Comparison of ENCODE assay signal across 1 cellular context in the genomic region with DNA sequence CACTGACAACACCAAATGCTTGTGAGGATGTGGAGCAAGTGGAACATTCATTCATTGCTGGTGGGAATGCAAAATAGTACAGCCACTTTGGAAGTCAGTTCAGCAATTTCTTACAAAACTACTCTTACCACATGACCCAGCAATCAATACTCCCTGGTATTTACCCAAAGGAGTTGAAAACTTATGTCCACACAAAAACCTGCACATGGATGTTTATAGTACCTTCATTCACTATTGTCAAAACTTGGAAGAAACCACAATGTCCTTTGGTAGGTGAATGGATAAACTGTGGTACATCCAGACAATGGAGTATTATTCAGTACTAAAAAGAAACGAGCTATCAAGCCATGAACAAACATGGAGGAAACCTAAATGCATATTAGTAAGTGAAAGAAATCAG.
TF ChIP-seq lines count a peak whose summit lies in the region.

No MANE protein-coding gene starts in this region.

TF ChIP-seq in HepG2, 621 proteins besides CTCF, POLR2A, EP300 and RAD21:
- TF ChIP-seq, protein P1, sequence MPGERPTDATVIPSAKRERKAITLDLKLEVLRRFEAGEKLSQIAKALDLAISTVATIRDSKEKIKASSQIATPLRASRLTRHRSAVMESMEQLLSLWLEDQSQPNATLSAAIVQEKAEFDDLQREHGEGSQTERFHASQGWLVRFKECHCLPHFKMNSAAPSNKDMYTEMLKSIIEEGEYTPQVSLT (CRISPR knock-in tag; IDR thresholded peaks at IDR 0.05; ENCODE audit: borderline replicate concordance, low read depth) = no peak
- no peak for TF ChIP-seq HOXA9 (CRISPR knock-in tag; IDR thresholded peaks at IDR 0.05; ENCODE audit: borderline replicate concordance)
- no peak for TF ChIP-seq TAF15 (IDR thresholded peaks at IDR 0.05; ENCODE audit: low read depth, low read length, poor library complexity, severe bottlenecking)
- no peak for TF ChIP-seq PCBP1 (IDR thresholded peaks at IDR 0.05; ENCODE audit: borderline replicate concordance, low read depth, low read length)
- TF ChIP-seq ZNF720 (CRISPR knock-in tag; IDR thresholded peaks at IDR 0.05) = no peak
- TF ChIP-seq SIX4 (CRISPR knock-in tag; IDR thresholded peaks at IDR 0.05) = no peak
- TF ChIP-seq POLR2AphosphoS2 (IDR thresholded peaks at IDR 0.05; ENCODE audit: low read depth, low read length) = no peak
- TF ChIP-seq ZSCAN20 (CRISPR knock-in tag; IDR thresholded peaks at IDR 0.05; ENCODE audit: borderline replicate concordance) = no peak
- no peak for TF ChIP-seq ZKSCAN1 (IDR thresholded peaks at IDR 0.05; ENCODE audit: low read length)
- TF ChIP-seq ZSCAN29 (CRISPR knock-in tag; conservative IDR thresholded peaks at IDR 0.05) = no peak
- no peak for TF ChIP-seq ZNF761 (CRISPR knock-in tag; conservative IDR thresholded peaks at IDR 0.05)
- no peak for TF ChIP-seq THAP11 (CRISPR knock-in tag; IDR thresholded peaks at IDR 0.05)
- TF ChIP-seq, protein P2, sequence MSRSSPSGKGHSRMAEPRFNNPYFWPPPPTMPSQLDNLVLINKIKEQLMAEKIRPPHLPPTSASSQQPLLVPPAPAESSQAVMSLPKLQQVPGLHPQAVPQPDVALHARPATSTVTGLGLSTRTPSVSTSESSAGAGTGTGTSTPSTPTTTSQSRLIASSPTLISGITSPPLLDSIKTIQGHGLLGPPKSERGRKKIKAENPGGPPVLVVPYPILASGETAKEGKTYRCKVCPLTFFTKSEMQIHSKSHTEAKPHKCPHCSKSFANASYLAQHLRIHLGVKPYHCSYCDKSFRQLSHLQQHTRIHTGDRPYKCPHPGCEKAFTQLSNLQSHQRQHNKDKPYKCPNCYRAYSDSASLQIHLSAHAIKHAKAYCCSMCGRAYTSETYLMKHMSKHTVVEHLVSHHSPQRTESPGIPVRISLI (CRISPR knock-in tag; IDR thresholded peaks at IDR 0.05; ENCODE audit: borderline replicate concordance) = no peak
- TF ChIP-seq AGO1 (IDR thresholded peaks at IDR 0.05; ENCODE audit: low read depth, low read length, poor library complexity, severe bottlenecking) = no peak
- TF ChIP-seq BORCS8-MEF2B (CRISPR knock-in tag; IDR thresholded peaks at IDR 0.05) = no peak
- TF ChIP-seq ZNF251 (CRISPR knock-in tag; IDR thresholded peaks at IDR 0.05) = no peak
- TF ChIP-seq, protein P3, sequence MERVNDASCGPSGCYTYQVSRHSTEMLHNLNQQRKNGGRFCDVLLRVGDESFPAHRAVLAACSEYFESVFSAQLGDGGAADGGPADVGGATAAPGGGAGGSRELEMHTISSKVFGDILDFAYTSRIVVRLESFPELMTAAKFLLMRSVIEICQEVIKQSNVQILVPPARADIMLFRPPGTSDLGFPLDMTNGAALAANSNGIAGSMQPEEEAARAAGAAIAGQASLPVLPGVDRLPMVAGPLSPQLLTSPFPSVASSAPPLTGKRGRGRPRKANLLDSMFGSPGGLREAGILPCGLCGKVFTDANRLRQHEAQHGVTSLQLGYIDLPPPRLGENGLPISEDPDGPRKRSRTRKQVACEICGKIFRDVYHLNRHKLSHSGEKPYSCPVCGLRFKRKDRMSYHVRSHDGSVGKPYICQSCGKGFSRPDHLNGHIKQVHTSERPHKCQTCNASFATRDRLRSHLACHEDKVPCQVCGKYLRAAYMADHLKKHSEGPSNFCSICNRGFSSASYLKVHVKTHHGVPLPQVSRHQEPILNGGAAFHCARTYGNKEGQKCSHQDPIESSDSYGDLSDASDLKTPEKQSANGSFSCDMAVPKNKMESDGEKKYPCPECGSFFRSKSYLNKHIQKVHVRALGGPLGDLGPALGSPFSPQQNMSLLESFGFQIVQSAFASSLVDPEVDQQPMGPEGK (CRISPR knock-in tag; IDR thresholded peaks at IDR 0.05) = no peak
- peak; percentile 57; the same call in 1 of the 2 replicates for TF ChIP-seq ONECUT2 (CRISPR knock-in tag; IDR thresholded peaks at IDR 0.05)
- TF ChIP-seq ZNF543 (CRISPR knock-in tag; IDR thresholded peaks at IDR 0.05) = no peak
- TF ChIP-seq, protein P4, sequence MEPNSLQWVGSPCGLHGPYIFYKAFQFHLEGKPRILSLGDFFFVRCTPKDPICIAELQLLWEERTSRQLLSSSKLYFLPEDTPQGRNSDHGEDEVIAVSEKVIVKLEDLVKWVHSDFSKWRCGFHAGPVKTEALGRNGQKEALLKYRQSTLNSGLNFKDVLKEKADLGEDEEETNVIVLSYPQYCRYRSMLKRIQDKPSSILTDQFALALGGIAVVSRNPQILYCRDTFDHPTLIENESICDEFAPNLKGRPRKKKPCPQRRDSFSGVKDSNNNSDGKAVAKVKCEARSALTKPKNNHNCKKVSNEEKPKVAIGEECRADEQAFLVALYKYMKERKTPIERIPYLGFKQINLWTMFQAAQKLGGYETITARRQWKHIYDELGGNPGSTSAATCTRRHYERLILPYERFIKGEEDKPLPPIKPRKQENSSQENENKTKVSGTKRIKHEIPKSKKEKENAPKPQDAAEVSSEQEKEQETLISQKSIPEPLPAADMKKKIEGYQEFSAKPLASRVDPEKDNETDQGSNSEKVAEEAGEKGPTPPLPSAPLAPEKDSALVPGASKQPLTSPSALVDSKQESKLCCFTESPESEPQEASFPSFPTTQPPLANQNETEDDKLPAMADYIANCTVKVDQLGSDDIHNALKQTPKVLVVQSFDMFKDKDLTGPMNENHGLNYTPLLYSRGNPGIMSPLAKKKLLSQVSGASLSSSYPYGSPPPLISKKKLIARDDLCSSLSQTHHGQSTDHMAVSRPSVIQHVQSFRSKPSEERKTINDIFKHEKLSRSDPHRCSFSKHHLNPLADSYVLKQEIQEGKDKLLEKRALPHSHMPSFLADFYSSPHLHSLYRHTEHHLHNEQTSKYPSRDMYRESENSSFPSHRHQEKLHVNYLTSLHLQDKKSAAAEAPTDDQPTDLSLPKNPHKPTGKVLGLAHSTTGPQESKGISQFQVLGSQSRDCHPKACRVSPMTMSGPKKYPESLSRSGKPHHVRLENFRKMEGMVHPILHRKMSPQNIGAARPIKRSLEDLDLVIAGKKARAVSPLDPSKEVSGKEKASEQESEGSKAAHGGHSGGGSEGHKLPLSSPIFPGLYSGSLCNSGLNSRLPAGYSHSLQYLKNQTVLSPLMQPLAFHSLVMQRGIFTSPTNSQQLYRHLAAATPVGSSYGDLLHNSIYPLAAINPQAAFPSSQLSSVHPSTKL (CRISPR knock-in tag; IDR thresholded peaks at IDR 0.05) = 0 out of 2 replicates have a peak, but pooled peaks have one; percentile 8
- no peak for TF ChIP-seq ZNF777 (CRISPR knock-in tag; IDR thresholded peaks at IDR 0.05)
- no peak for TF ChIP-seq GATA4 (IDR thresholded peaks at IDR 0.05; ENCODE audit: borderline replicate concordance, low read depth)
- TF ChIP-seq FIP1L1 (IDR thresholded peaks at IDR 0.05; ENCODE audit: borderline replicate concordance, insufficient read depth, low read depth, low read length) = no peak
- no peak for TF ChIP-seq ELF3 (CRISPR knock-in tag; IDR thresholded peaks at IDR 0.05)
- TF ChIP-seq ZSCAN31 (CRISPR knock-in tag; IDR thresholded peaks at IDR 0.05; ENCODE audit: low read depth) = no peak
- no peak for TF ChIP-seq DPF2 (CRISPR knock-in tag; IDR thresholded peaks at IDR 0.05; ENCODE audit: borderline replicate concordance, low read depth)
- TF ChIP-seq, protein P5, sequence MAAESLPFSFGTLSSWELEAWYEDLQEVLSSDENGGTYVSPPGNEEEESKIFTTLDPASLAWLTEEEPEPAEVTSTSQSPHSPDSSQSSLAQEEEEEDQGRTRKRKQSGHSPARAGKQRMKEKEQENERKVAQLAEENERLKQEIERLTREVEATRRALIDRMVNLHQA (CRISPR knock-in tag; IDR thresholded peaks at IDR 0.05) = no peak
- no peak for TF ChIP-seq FOXA1 (IDR thresholded peaks at IDR 0.05)
- TF ChIP-seq FOXA1 (CRISPR knock-in tag; IDR thresholded peaks at IDR 0.05) = 0 out of 2 replicates have a peak, but pooled peaks have one; percentile 16
- TF ChIP-seq FOXA3 (CRISPR knock-in tag; IDR thresholded peaks at IDR 0.05) = 0 out of 2 replicates have a peak, but pooled peaks have one; percentile 28
- TF ChIP-seq, protein P6, sequence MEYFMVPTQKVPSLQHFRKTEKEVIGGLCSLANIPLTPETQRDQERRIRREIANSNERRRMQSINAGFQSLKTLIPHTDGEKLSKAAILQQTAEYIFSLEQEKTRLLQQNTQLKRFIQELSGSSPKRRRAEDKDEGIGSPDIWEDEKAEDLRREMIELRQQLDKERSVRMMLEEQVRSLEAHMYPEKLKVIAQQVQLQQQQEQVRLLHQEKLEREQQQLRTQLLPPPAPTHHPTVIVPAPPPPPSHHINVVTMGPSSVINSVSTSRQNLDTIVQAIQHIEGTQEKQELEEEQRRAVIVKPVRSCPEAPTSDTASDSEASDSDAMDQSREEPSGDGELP (IDR thresholded peaks at IDR 0.05; ENCODE audit: borderline replicate concordance, low read depth) = no peak
- TF ChIP-seq, protein P7, sequence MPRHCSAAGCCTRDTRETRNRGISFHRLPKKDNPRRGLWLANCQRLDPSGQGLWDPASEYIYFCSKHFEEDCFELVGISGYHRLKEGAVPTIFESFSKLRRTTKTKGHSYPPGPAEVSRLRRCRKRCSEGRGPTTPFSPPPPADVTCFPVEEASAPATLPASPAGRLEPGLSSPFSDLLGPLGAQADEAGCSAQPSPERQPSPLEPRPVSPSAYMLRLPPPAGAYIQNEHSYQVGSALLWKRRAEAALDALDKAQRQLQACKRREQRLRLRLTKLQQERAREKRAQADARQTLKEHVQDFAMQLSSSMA (CRISPR knock-in tag; IDR thresholded peaks at IDR 0.05) = no peak
- TF ChIP-seq, protein P8, sequence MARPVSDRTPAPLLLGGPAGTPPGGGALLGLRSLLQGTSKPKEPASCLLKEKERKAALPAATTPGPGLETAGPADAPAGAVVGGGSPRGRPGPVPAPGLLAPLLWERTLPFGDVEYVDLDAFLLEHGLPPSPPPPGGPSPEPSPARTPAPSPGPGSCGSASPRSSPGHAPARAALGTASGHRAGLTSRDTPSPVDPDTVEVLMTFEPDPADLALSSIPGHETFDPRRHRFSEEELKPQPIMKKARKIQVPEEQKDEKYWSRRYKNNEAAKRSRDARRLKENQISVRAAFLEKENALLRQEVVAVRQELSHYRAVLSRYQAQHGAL (CRISPR knock-in tag; IDR thresholded peaks at IDR 0.05; ENCODE audit: not compliant biosample characterization) = no peak
- TF ChIP-seq, protein P9, sequence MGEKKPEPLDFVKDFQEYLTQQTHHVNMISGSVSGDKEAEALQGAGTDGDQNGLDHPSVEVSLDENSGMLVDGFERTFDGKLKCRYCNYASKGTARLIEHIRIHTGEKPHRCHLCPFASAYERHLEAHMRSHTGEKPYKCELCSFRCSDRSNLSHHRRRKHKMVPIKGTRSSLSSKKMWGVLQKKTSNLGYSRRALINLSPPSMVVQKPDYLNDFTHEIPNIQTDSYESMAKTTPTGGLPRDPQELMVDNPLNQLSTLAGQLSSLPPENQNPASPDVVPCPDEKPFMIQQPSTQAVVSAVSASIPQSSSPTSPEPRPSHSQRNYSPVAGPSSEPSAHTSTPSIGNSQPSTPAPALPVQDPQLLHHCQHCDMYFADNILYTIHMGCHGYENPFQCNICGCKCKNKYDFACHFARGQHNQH (CRISPR knock-in tag; IDR thresholded peaks at IDR 0.05) = no peak
- no peak for TF ChIP-seq RFXAP (CRISPR knock-in tag; IDR thresholded peaks at IDR 0.05; ENCODE audit: borderline replicate concordance)
- TF ChIP-seq SOX13 (IDR thresholded peaks at IDR 0.05) = no peak
- TF ChIP-seq SOX13 (CRISPR knock-in tag; conservative IDR thresholded peaks at IDR 0.05 in 1 of 2, IDR thresholded peaks at IDR 0.05 in 1 of 2) = peak in 1 of 2 experiments; percentile 66; a peak in 2 of 4 replicates
- TF ChIP-seq, protein P10, sequence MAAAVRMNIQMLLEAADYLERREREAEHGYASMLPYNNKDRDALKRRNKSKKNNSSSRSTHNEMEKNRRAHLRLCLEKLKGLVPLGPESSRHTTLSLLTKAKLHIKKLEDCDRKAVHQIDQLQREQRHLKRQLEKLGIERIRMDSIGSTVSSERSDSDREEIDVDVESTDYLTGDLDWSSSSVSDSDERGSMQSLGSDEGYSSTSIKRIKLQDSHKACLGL (CRISPR knock-in tag; IDR thresholded peaks at IDR 0.05) = no peak
- no peak for TF ChIP-seq SOX6 (IDR thresholded peaks at IDR 0.05)
- 0 out of 2 replicates have a peak, but pooled peaks have one; percentile 13 for TF ChIP-seq SOX6 (CRISPR knock-in tag; IDR thresholded peaks at IDR 0.05)
- no peak for TF ChIP-seq SMARCC2 (IDR thresholded peaks at IDR 0.05)
- no peak for TF ChIP-seq ZNF138 (CRISPR knock-in tag; IDR thresholded peaks at IDR 0.05; ENCODE audit: low read depth)
- no peak for TF ChIP-seq SIN3A (IDR thresholded peaks at IDR 0.05; ENCODE audit: borderline replicate concordance, low read depth, low read length)
- TF ChIP-seq MED13 (CRISPR knock-in tag; IDR thresholded peaks at IDR 0.05) = no peak
- TF ChIP-seq ZNF335 (CRISPR knock-in tag; IDR thresholded peaks at IDR 0.05) = no peak
- TF ChIP-seq, protein P11, sequence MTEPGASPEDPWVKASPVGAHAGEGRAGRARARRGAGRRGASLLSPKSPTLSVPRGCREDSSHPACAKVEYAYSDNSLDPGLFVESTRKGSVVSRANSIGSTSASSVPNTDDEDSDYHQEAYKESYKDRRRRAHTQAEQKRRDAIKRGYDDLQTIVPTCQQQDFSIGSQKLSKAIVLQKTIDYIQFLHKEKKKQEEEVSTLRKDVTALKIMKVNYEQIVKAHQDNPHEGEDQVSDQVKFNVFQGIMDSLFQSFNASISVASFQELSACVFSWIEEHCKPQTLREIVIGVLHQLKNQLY (CRISPR knock-in tag; IDR thresholded peaks at IDR 0.05) = no peak
- no peak for TF ChIP-seq PRMT3 (CRISPR knock-in tag; IDR thresholded peaks at IDR 0.05; ENCODE audit: borderline replicate concordance, low read depth)
- TF ChIP-seq ZNF260 (CRISPR knock-in tag; IDR thresholded peaks at IDR 0.05; ENCODE audit: borderline replicate concordance, low read depth) = no peak
- peak; percentile 23; the same call in 1 of the 2 replicates for TF ChIP-seq GATAD2A (CRISPR knock-in tag; IDR thresholded peaks at IDR 0.05)
